In the genomic region with DNA sequence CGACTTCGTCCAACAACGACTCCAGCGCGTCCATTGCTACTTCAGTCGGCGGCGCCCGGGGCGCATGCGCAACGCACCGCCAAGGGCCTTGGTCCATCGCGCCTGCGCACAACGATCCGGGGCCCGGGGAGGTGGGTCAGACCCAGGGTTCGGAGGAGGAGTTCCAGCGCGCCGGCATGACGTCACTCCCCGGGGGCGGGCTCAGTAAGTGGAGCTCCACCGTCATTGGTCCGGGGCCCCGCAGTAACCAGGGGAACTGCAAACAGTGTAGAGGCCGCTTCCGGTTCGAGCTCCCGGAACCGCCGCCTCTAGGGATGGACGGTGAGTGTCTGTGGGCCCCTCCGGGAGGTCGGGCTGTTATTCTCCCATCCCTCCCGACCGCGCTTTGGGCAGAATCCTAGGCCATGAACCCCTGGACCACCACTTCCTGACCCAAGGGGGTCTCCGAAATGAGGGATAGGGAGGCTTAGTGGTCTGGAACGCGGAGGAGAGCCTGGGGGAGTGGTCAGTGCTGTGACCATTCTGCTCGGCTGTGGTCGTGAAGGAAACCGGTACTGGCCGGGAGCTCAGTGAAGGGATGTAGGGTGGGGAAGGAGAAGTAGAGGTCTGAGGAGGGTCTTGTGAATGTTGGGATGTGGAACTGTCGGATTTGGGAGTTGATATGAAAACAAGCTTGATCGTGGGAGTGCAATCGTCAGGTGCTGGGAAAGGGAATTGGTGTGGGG, we compare ENCODE assay signal across 8 cellular contexts. TPM values are rescaled to one million over a fixed set of nuclear protein-coding genes. Genes with fewer than 3 reads are reported as not detected.
A peak's percentile ranks its signal among the peaks of the same experiment; 100 is the strongest.
DNase-seq lines count a peak whose midpoint lies in the region; ATAC-seq and TF ChIP-seq lines count a peak whose summit lies in the region.

A gene with protein sequence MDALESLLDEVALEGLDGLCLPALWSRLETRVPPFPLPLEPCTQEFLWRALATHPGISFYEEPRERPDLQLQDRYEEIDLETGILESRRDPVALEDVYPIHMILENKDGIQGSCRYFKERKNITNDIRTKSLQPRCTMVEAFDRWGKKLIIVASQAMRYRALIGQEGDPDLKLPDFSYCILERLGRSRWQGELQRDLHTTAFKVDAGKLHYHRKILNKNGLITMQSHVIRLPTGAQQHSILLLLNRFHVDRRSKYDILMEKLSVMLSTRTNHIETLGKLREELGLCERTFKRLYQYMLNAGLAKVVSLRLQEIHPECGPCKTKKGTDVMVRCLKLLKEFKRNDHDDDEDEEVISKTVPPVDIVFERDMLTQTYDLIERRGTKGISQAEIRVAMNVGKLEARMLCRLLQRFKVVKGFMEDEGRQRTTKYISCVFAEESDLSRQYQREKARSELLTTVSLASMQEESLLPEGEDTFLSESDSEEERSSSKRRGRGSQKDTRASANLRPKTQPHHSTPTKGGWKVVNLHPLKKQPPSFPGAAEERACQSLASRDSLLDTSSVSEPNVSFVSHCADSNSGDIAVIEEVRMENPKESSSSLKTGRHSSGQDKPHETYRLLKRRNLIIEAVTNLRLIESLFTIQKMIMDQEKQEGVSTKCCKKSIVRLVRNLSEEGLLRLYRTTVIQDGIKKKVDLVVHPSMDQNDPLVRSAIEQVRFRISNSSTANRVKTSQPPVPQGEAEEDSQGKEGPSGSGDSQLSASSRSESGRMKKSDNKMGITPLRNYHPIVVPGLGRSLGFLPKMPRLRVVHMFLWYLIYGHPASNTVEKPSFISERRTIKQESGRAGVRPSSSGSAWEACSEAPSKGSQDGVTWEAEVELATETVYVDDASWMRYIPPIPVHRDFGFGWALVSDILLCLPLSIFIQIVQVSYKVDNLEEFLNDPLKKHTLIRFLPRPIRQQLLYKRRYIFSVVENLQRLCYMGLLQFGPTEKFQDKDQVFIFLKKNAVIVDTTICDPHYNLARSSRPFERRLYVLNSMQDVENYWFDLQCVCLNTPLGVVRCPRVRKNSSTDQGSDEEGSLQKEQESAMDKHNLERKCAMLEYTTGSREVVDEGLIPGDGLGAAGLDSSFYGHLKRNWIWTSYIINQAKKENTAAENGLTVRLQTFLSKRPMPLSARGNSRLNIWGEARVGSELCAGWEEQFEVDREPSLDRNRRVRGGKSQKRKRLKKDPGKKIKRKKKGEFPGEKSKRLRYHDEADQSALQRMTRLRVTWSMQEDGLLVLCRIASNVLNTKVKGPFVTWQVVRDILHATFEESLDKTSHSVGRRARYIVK (N-terminal part only) (minus strand): TSS at position 57 of the 725 bp plus-strand sequence. CDS start 23 bp downstream, at position 34.
A gene (plus strand): TSS at position 288 of the 725 bp plus-strand sequence. CDS start 27 bp downstream, at position 315.

- intact Hi-C loops in Panc1 (cut with micrococcal nuclease; ENCODE audit: unreplicated experiment) = no loop called here

- no peaks in the 10 kb centered on the region for H3K9me3 Mint-ChIP-seq in activated T-cell treated with anti-CD3 and anti-CD28 coated beads, Interleukin-2, amount 50 U/mL, for 4 hours

- no peaks in the 10 kb centered on the region for H3K27me3 Mint-ChIP-seq in activated T-cell treated with anti-CD3 and anti-CD28 coated beads, Interleukin-2, amount 50 U/mL, for 4 hours (ENCODE audit: low read depth)

- H3K4me1 ChIP-seq in Panc1 (ENCODE audit: control insufficient read depth, insufficient read depth, low read length) = peaks cover 17% of the 10 kb centered on the region

- CTCF ChIA-PET in Panc1 (lab: Charles Lee) = interaction anchor here (0.6 to 0.7 kb wide), 2 partner anchors 318 to 549 kb away, joined by 4 to 10 read pairs; no protein-coding TSS in a partner anchor

- DNase-seq in DMS53 (lab: John Stamatoyannopoulos, UW) (peak; percentile 97), KG1 (lab: John Stamatoyannopoulos, UW) (peak; percentile 95), Panc1 (ENCODE audit: low read depth, low spot score) (peak; percentile 92), myocyte (ENCODE audit: low read depth) (peak; percentile 99)
- peak; percentile 100 for DNase-seq in activated T-cell treated with anti-CD3 and anti-CD28 coated beads, Interleukin-2, amount 50 U/mL, for 4 hours
- peak; percentile 100 for DNase-seq in stimulated activated CD8-positive, alpha-beta memory T cell treated with anti-CD3 and anti-CD28 coated beads, Interleukin-7, amount 100 ng/mL, for 48 hours (ENCODE audit: extremely low read depth in 1 of 2, low read depth in 1 of 2)

- TF ChIP-seq CTCF in Panc1 (IDR thresholded peaks at IDR 0.05) = no peak

- H3K27me3 ChIP-seq in Panc1 (ENCODE audit: control insufficient read depth, insufficient read depth, low read length) = no peaks in the 10 kb centered on the region

- peaks cover 4% of the 10 kb centered on the region for H3K36me3 Mint-ChIP-seq in activated T-cell treated with anti-CD3 and anti-CD28 coated beads, Interleukin-2, amount 50 U/mL, for 4 hours (ENCODE audit: insufficient read depth)

- in situ Hi-C loops in Panc1 (cut with HindIII; ENCODE audit: low pct_unique_long_range_greater_than_20kb, low sequenced_read_pairs) = no loop called here

- no TSS peak for BruUV-seq in Panc1 (replicated peaks; lab: Mats Ljungman, UMichigan)

- H3K4me3 ChIP-seq in Panc1 (ENCODE audit: low read depth in 2 of 2, low read length in 2 of 2) = peak within 1 kb of the TSS; percentile 90 to 100

- no peaks in the 10 kb centered on the region for H3K9me3 ChIP-seq in Panc1 (ENCODE audit: control insufficient read depth, insufficient read depth, low read depth, low read length)

- ATAC-seq in GM21723 (IDR thresholded peaks at IDR 0.05; ENCODE audit: unreplicated experiment) (peak; percentile 96), Panc1 (peak; percentile 99), esophagus mucosa (peak; percentile 99)
- ATAC-seq in activated T-cell treated with anti-CD3 and anti-CD28 coated beads, Interleukin-2, amount 50 U/mL, for 4 hours = peak; percentile 95 to 98

- peak within 1 kb of the TSS; percentile 87 for H3K27ac ChIP-seq in Panc1 (ENCODE audit: low read length)

- peaks cover 38% of the 10 kb centered on the region for H3K4me1 Mint-ChIP-seq in activated T-cell treated with anti-CD3 and anti-CD28 coated beads, Interleukin-2, amount 50 U/mL, for 4 hours (ENCODE audit: low read depth)

- no peaks in the 10 kb centered on the region for H3K36me3 ChIP-seq in Panc1 (ENCODE audit: control insufficient read depth, insufficient read depth, low read length)

- H3K4me3 Mint-ChIP-seq in activated T-cell treated with anti-CD3 and anti-CD28 coated beads, Interleukin-2, amount 50 U/mL, for 4 hours = peak within 1 kb of the TSS; percentile 99

- POLR2A ChIA-PET in Panc1 (lab: Charles Lee) = interaction anchor here (0.6 to 1.3 kb wide), 7 partner anchors 19 to 660 kb away, joined by 3 to 16 read pairs (median 3); no protein-coding TSS in a partner anchor

RNA-seq across cellular contexts. Expression of the first gene that starts in this region (rescaled TPM):
- total RNA-seq in Panc1 (2021; ENCODE audit: unreplicated experiment) (121 TPM), esophagus mucosa (103 TPM), myocyte (108 and 135 TPM in 2 replicates)
- 103 TPM for polyA plus RNA-seq in Panc1 (2012; ENCODE audit: insufficient read length)
- total RNA-seq in activated T-cell treated with anti-CD3 and anti-CD28 coated beads, Interleukin-2, amount 50 U/mL, for 4 hours = 10 to 100 TPM; 56.6 to 68.1 (median 58.9) TPM
- polyA plus RNA-seq in myocyte (2012) = 58.5 TPM

RNA-seq across cellular contexts. Expression of the second gene that starts in this region (rescaled TPM):
- total RNA-seq in Panc1 (2021; ENCODE audit: unreplicated experiment) (36.7 TPM), esophagus mucosa (21.0 TPM), myocyte (10.7 and 10.8 TPM in 2 replicates)
- polyA plus RNA-seq in Panc1 (2012; ENCODE audit: insufficient read length) = 28.7 TPM
- total RNA-seq in activated T-cell treated with anti-CD3 and anti-CD28 coated beads, Interleukin-2, amount 50 U/mL, for 4 hours = 10 to 100 TPM; 10.7 to 13.5 (median 11.7) TPM
- polyA plus RNA-seq in myocyte (2012) = 14.2 TPM

Comparison
In these comparisons a context has a peak if more than half of its experiments do, and no peak if none do; other contexts are left out.
1. Peak in every context shown above with its lines: DNase-seq, ATAC-seq, H3K4me3 ChIP-seq and H3K27ac ChIP-seq.